In the genomic region with DNA sequence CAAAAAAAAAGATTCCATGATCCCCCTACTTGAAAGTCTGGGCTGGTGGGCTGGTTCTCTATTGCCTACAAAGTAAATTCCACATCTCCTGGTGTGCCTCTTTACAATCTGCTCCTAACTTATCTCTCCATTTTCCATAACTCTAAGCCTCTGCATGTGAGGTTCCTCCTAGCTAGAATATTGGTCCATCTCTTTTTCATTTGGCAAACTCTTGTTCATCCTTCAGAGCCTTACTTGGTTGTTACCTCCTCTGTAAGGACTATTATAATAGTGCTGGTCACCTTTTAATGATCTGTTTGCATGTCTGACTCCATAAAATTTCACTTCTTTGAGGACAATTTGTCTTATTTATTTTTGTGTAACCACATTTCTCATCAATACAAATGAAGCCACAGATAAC, we compare ENCODE assay signal across 19 cellular contexts. TPM values are rescaled to one million over a fixed set of nuclear protein-coding genes. Genes with fewer than 3 reads are reported as not detected.
DNase-seq lines count a peak whose midpoint lies in the region; ATAC-seq, FAIRE-seq and TF ChIP-seq lines count a peak whose summit lies in the region.
"Had no signal": no experiment of that assay in that cellular context is flagged by ENCODE, and none has a peak within 500 bp of the region (broad histone marks: within the 10 kb centered on the region; RNA-seq: fewer than 3 reads in every experiment).

No MANE protein-coding gene starts in this region.

- ATAC-seq in CD8-positive, alpha-beta T cell = no peak
- no peak for ATAC-seq in HG02981 (IDR thresholded peaks at IDR 0.05; ENCODE audit: unreplicated experiment)
- ATAC-seq: left lobe of liver, PC-3, right lobe of liver had no signal

- H3K27ac Mint-ChIP-seq in activated CD4-positive, alpha-beta T cell treated with anti-CD3 and anti-CD28 coated beads, Interleukin-2, amount 10 ng/mL, durations not matched to agents 24 days and 14 days = no peak overlapping the region
- peak overlapping the region; percentile 10 for H3K27ac Mint-ChIP-seq in CD8-positive, alpha-beta T cell
- H3K27ac Mint-ChIP-seq in astrocyte (ENCODE audit: unreplicated experiment) (no peak overlapping the region), neural crest cell (ENCODE audit: unreplicated experiment) (no peak overlapping the region)

- H3K4me1 Mint-ChIP-seq in activated CD4-positive, alpha-beta T cell treated with anti-CD3 and anti-CD28 coated beads, Interleukin-2, amount 10 ng/mL, durations not matched to agents 24 days and 14 days = peaks cover 10% of the 10 kb centered on the region
- peaks cover 56% of the 10 kb centered on the region for H3K4me1 Mint-ChIP-seq in CD8-positive, alpha-beta T cell (ENCODE audit: low read depth)
- H3K4me1 Mint-ChIP-seq in astrocyte (ENCODE audit: low read depth, unreplicated experiment) = peaks cover 6% of the 10 kb centered on the region
- H3K4me1 Mint-ChIP-seq in neural crest cell = peaks cover 27% of the 10 kb centered on the region

- no peak overlapping the region for H3K4me2 ChIP-seq in astrocyte (ENCODE audit: low read length)

- intact Hi-C loops in activated CD4-positive, alpha-beta T cell treated with anti-CD3 and anti-CD28 coated beads, Interleukin-2, amount 10 ng/mL, durations not matched to agents 24 days and 14 days (cut with micrococcal nuclease) = no loop called here
- intact Hi-C loops in CD8-positive, alpha-beta T cell (cut with DNase I, micrococcal nuclease) = loop anchor here (2.0 to 5.0 kb wide), 3 partner anchors 109 to 275 kb away; a partner anchor contains a TSS

- H3K27me3 Mint-ChIP-seq in activated CD4-positive, alpha-beta T cell treated with anti-CD3 and anti-CD28 coated beads, Interleukin-2, amount 10 ng/mL, durations not matched to agents 24 days and 14 days = peaks cover 58% of the 10 kb centered on the region
- H3K27me3 Mint-ChIP-seq in CD8-positive, alpha-beta T cell (ENCODE audit: low read depth) = peaks cover 19% of the 10 kb centered on the region
- H3K27me3 Mint-ChIP-seq in astrocyte (ENCODE audit: low read depth, unreplicated experiment) (peaks cover 20% of the 10 kb centered on the region), neural crest cell (ENCODE audit: low read depth) (peaks cover 41% of the 10 kb centered on the region)

- H4K20me1 ChIP-seq in astrocyte (ENCODE audit: insufficient read depth, low read length) = no peaks in the 10 kb centered on the region

- no peaks in the 10 kb centered on the region for H3K9me3 Mint-ChIP-seq in activated CD4-positive, alpha-beta T cell treated with anti-CD3 and anti-CD28 coated beads, Interleukin-2, amount 10 ng/mL, durations not matched to agents 24 days and 14 days
- H3K9me3 Mint-ChIP-seq in CD8-positive, alpha-beta T cell = no peaks in the 10 kb centered on the region
- H3K9me3 Mint-ChIP-seq in astrocyte (ENCODE audit: unreplicated experiment) (no peaks in the 10 kb centered on the region), neural crest cell (no peaks in the 10 kb centered on the region)

- no peaks in the 10 kb centered on the region for H3K36me3 ChIP-seq in CD8-positive, alpha-beta T cell (ENCODE audit: insufficient read depth, low read length)
- no peaks in the 10 kb centered on the region for H3K36me3 ChIP-seq in astrocyte (ENCODE audit: insufficient read depth, low read length)
- H3K36me3 ChIP-seq: right lobe of liver had no signal

- H3K79me2 ChIP-seq in astrocyte (ENCODE audit: insufficient read depth, low read length) = peaks cover 7% of the 10 kb centered on the region

- H3K36me3 Mint-ChIP-seq in activated CD4-positive, alpha-beta T cell treated with anti-CD3 and anti-CD28 coated beads, Interleukin-2, amount 10 ng/mL, durations not matched to agents 24 days and 14 days (ENCODE audit: low read depth) = no peaks in the 10 kb centered on the region
- H3K36me3 Mint-ChIP-seq in CD8-positive, alpha-beta T cell = no peaks in the 10 kb centered on the region
- no peaks in the 10 kb centered on the region for H3K36me3 Mint-ChIP-seq in astrocyte (ENCODE audit: low read depth, unreplicated experiment)
- H3K36me3 Mint-ChIP-seq in neural crest cell (ENCODE audit: low read depth) = no peaks in the 10 kb centered on the region

- CTCF ChIA-PET in CD8-positive, alpha-beta T cell (lab: Charles Lee) = no interaction called here

- DNase-seq in activated CD4-positive, alpha-beta T cell treated with anti-CD3 and anti-CD28 coated beads, Interleukin-2, amount 10 ng/mL, durations not matched to agents 24 days and 14 days = no peak
- no peak for DNase-seq in activated CD4-positive, alpha-beta T cell treated with anti-CD3 and anti-CD28 coated beads, Interleukin-2, amount 50 U/mL, for 48 hours
- DNase-seq in CD8-positive, alpha-beta T cell = no peak
- DNase-seq in astrocyte (ENCODE audit: low read depth) = no peak
- no peak for DNase-seq in neural crest cell (ENCODE audit: low read depth, low spot score)
- DNase-seq in D721Med (ENCODE audit: insufficient read length, low spot score) = no peak
- no peak for DNase-seq in HK-2 (ENCODE audit: unreplicated experiment)
- DNase-seq: activated CD4-positive, alpha-beta T cell treated with anti-CD3 and anti-CD28 coated beads, Interleukin-2, amount 50 U/mL, for 4 hours; activated CD4-positive, CD25-positive, alpha-beta regulatory T cell; NCI-H1105; NCI-H2029; NCI-H524 treated with DMSO at 0.1 percent for 48 hours; PC-3; right lobe of liver; stimulated activated CD4-positive, alpha-beta T cell treated with anti-CD3 and anti-CD28 coated beads, Interleukin-2, amount 100 ng/mL, for 48 hours had no signal

- H3K27ac ChIP-seq in CD8-positive, alpha-beta T cell (ENCODE audit: low read depth, low read length) = no peak overlapping the region
- H3K27ac ChIP-seq in astrocyte (ENCODE audit: low read depth, low read length) = no peak overlapping the region
- H3K27ac ChIP-seq: right lobe of liver had no signal

- no peak overlapping the region for H3K4me3 ChIP-seq in CD8-positive, alpha-beta T cell (ENCODE audit: low read depth, low read length)
- no peak overlapping the region for H3K4me3 ChIP-seq in astrocyte (ENCODE audit: insufficient read depth, low read depth, low read length)
- H3K4me3 ChIP-seq: right lobe of liver had no signal

- no peak overlapping the region for H3K9ac ChIP-seq in astrocyte (ENCODE audit: low read length)

- peak overlapping the region; percentile 11 for H3K4me3 Mint-ChIP-seq in activated CD4-positive, alpha-beta T cell treated with anti-CD3 and anti-CD28 coated beads, Interleukin-2, amount 10 ng/mL, durations not matched to agents 24 days and 14 days
- peak overlapping the region; percentile 94 for H3K4me3 Mint-ChIP-seq in CD8-positive, alpha-beta T cell
- H3K4me3 Mint-ChIP-seq in astrocyte (ENCODE audit: unreplicated experiment) (peak overlapping the region; percentile 18), neural crest cell (peak overlapping the region; percentile 69)

- no peak overlapping the region for H2AFZ ChIP-seq in astrocyte (ENCODE audit: low read depth, low read length)

- FAIRE-seq in astrocyte (lab: Jason Lieb, UNC) = no peak
- FAIRE-seq in D721Med (lab: Jason Lieb, UNC) = no peak
- FAIRE-seq: G401.6, urothelium cell line had no signal

- POLR2A ChIA-PET in CD8-positive, alpha-beta T cell (lab: Charles Lee) = no interaction called here

- H3K27me3 ChIP-seq in CD8-positive, alpha-beta T cell (ENCODE audit: insufficient read depth, low read length) = no peaks in the 10 kb centered on the region
- H3K27me3 ChIP-seq in astrocyte (ENCODE audit: insufficient read depth, low read length) = peaks cover 25% of the 10 kb centered on the region

- H3K4me1 ChIP-seq in CD8-positive, alpha-beta T cell (ENCODE audit: insufficient read depth, low read length) = peaks cover 44% of the 10 kb centered on the region
- no peaks in the 10 kb centered on the region for H3K4me1 ChIP-seq in astrocyte (ENCODE audit: insufficient read depth, low read length)

- no peak for TF ChIP-seq CTCF in CD8-positive, alpha-beta T cell (IDR thresholded peaks at IDR 0.05)
- TF ChIP-seq CTCF in astrocyte (IDR thresholded peaks at IDR 0.05; ENCODE audit: insufficient read depth, low read depth, low read length) (no peak), neural crest cell (conservative IDR thresholded peaks at IDR 0.05) (no peak), D721Med (IDR thresholded peaks at IDR 0.05; ENCODE audit: insufficient read depth, missing control alignments) (no peak)

- no peaks in the 10 kb centered on the region for H3K9me3 ChIP-seq in CD8-positive, alpha-beta T cell (ENCODE audit: low read length)
- no peaks in the 10 kb centered on the region for H3K9me3 ChIP-seq in astrocyte (ENCODE audit: insufficient read depth, low read depth, low read length)
- H3K9me3 ChIP-seq: right lobe of liver had no signal

RNA-seq across cellular contexts. Expression of a gene that starts 1.6 kb away (rescaled TPM):
- total RNA-seq in activated CD4-positive, alpha-beta T cell treated with anti-CD3 and anti-CD28 coated beads, Interleukin-2, amount 10 ng/mL, durations not matched to agents 24 days and 14 days = not detected in 2 replicates
- 10 to 100 TPM; 13.2 to 14.8 TPM for total RNA-seq in CD8-positive, alpha-beta T cell
- 7.9 and 9.3 TPM in 2 replicates for total RNA-seq in astrocyte
- total RNA-seq in neural crest cell = 33.2 and 35.0 TPM in 2 replicates
- total RNA-seq: PC-3 had no signal

Comparison
In these comparisons a context has a peak if more than half of its experiments do, and no peak if none do; other contexts are left out.
1. H3K4me3 Mint-ChIP-seq: peak in every context shown above with its lines; median percentile 94 in CD8-positive, alpha-beta T cell; 69 in neural crest cell; 18 in astrocyte; 11 in activated CD4-positive, alpha-beta T cell treated with anti-CD3 and anti-CD28 coated beads, Interleukin-2, amount 10 ng/mL, durations not matched to agents 24 days and 14 days.